Comparison of ENCODE assay signal across 8 cellular contexts in genomic region chr16:57536306-57537193, GRCh38. TPM values are rescaled to one million over a fixed set of nuclear protein-coding genes. Genes with fewer than 3 reads are reported as not detected.
A peak's percentile ranks its signal among the peaks of the same experiment; 100 is the strongest.
DNase-seq lines count a peak whose midpoint lies in the region; ATAC-seq and TF ChIP-seq lines count a peak whose summit lies in the region.

TSS of gene CCDC102A (minus strand) at chr16:57536571. CDS start at chr16:57529177, 7,394 bp downstream.

- in situ Hi-C loops in Caki2 (cut with HindIII; ENCODE audit: low pct_unique_long_range_greater_than_20kb, low sequenced_read_pairs) = no loop called here

- H3K9me3 Mint-ChIP-seq in WTC11 = no peaks in the 10 kb centered on the region
- H3K9me3 Mint-ChIP-seq in mesothelial cell of epicardium = no peaks in the 10 kb centered on the region

- no peaks in the 10 kb centered on the region for H3K36me3 ChIP-seq in effector memory CD4-positive, alpha-beta T cell (ENCODE audit: control insufficient read depth, insufficient read depth, low read length)
- H3K36me3 ChIP-seq in suprapubic skin = no peaks in the 10 kb centered on the region

- CTCF ChIA-PET in WTC11 (lab: Charles Lee) = interaction anchor here (0.7 to 2.5 kb wide), 9 partner anchors 9 to 131 kb away, joined by 3 to 13 read pairs (median 6); partner anchors contain the start of genes DOK4 and POLR2C

- POLR2A ChIA-PET in WTC11 (lab: Charles Lee) = interaction anchor here (0.5 to 2.5 kb wide), 2 partner anchors 9 to 110 kb away, joined by 3 to 11 read pairs; no protein-coding TSS in a partner anchor

- TF ChIP-seq EP300 in suprapubic skin (IDR thresholded peaks at IDR 0.05) = no peak

- DNase-seq in Caki2 (ENCODE audit: low read depth) (peak; percentile 49), WTC11 (ENCODE audit: low spot score) (peak; percentile 62), mesothelial cell of epicardium (ENCODE audit: low spot score in 2 of 2, unreplicated experiment in 2 of 2) (peak in 1 of 2 experiments; percentile 54), suprapubic skin (ENCODE audit: low spot score in 2 of 2) (peak in 1 of 2 donors; percentile 80), HK-2 (ENCODE audit: unreplicated experiment) (no peak)
- peak in 2 of 3 donors; percentile 49 for DNase-seq in effector memory CD4-positive, alpha-beta T cell

- peak within 1 kb of the TSS; percentile 78 for H3K4me3 Mint-ChIP-seq in WTC11
- peak within 1 kb of the TSS; percentile 82 for H3K4me3 Mint-ChIP-seq in mesothelial cell of epicardium

- peaks cover 51% of the 10 kb centered on the region for H3K4me1 ChIP-seq in effector memory CD4-positive, alpha-beta T cell (ENCODE audit: control insufficient read depth, insufficient read depth, low read length, poor library complexity, severe bottlenecking)
- H3K4me1 ChIP-seq in suprapubic skin = peaks cover 67% of the 10 kb centered on the region

- H3K4me1 Mint-ChIP-seq in WTC11 = peaks cover 52% of the 10 kb centered on the region
- H3K4me1 Mint-ChIP-seq in mesothelial cell of epicardium = peaks cover 59% of the 10 kb centered on the region

- H3K27me3 Mint-ChIP-seq in WTC11 (ENCODE audit: low read depth) (peaks cover 31% of the 10 kb centered on the region), mesothelial cell of epicardium (ENCODE audit: low read depth) (no peaks in the 10 kb centered on the region)

- H3K36me3 Mint-ChIP-seq in WTC11 = no peaks in the 10 kb centered on the region
- H3K36me3 Mint-ChIP-seq in mesothelial cell of epicardium = no peaks in the 10 kb centered on the region

- H3K27ac ChIP-seq in effector memory CD4-positive, alpha-beta T cell (ENCODE audit: insufficient read depth, low read length, poor library complexity, severe bottlenecking) = peak within 1 kb of the TSS; percentile 98
- H3K27ac ChIP-seq in suprapubic skin = peak within 1 kb of the TSS; percentile 83

- H3K9me3 ChIP-seq in effector memory CD4-positive, alpha-beta T cell (ENCODE audit: control insufficient read depth, low read length) = no peaks in the 10 kb centered on the region
- no peaks in the 10 kb centered on the region for H3K9me3 ChIP-seq in suprapubic skin

- under 1% methylated on average over 12 of the region's 81 CpGs for WGBS in suprapubic skin

- H3K27ac Mint-ChIP-seq in WTC11 (peak within 1 kb of the TSS; percentile 78; the same call in 1 of the 2 replicates), mesothelial cell of epicardium (peak within 1 kb of the TSS; percentile 92)

- TF ChIP-seq CTCF in WTC11 (IDR thresholded peaks at IDR 0.05) = no peak
- no peak for TF ChIP-seq CTCF in mesothelial cell of epicardium (IDR thresholded peaks at IDR 0.05; ENCODE audit: unreplicated experiment)
- TF ChIP-seq CTCF in suprapubic skin (IDR thresholded peaks at IDR 0.05) = no peak

- peak; percentile 16 for ATAC-seq in GM19467 (IDR thresholded peaks at IDR 0.05; ENCODE audit: unreplicated experiment)
- peak; percentile 11 for ATAC-seq in HG03565 (IDR thresholded peaks at IDR 0.05; ENCODE audit: unreplicated experiment)
- ATAC-seq in WTC11 = peak; percentile 30

- peak within 1 kb of the TSS; percentile 83 for H3K4me3 ChIP-seq in effector memory CD4-positive, alpha-beta T cell (ENCODE audit: insufficient read depth, low read depth, low read length, poor library complexity, severe bottlenecking)
- H3K4me3 ChIP-seq in suprapubic skin = peak within 1 kb of the TSS; percentile 87

- H3K27me3 ChIP-seq in effector memory CD4-positive, alpha-beta T cell (replicated peaks; ENCODE audit: control insufficient read depth, insufficient read depth, low read length, poor library complexity, severe bottlenecking) = no peaks in the 10 kb centered on the region
- H3K27me3 ChIP-seq in suprapubic skin = no peaks in the 10 kb centered on the region

- TF ChIP-seq POLR2A in suprapubic skin (IDR thresholded peaks at IDR 0.05) = no peak

TF ChIP-seq in WTC11, 78 proteins besides CTCF, POLR2A, EP300 and RAD21 (continues in another document):
- TF ChIP-seq RELA (CRISPR knock-in tag; IDR thresholded peaks at IDR 0.05; ENCODE audit: borderline replicate concordance) (peak; percentile 9; the same call in 1 of the 2 replicates), ZNF416 (CRISPR knock-in tag; IDR thresholded peaks at IDR 0.05) (no peak), ZNF281 (CRISPR knock-in tag; IDR thresholded peaks at IDR 0.05) (0 out of 2 replicates have a peak, but pooled peaks have one; percentile 12), ERG (CRISPR knock-in tag; IDR thresholded peaks at IDR 0.05) (no peak), TEAD1 (CRISPR knock-in tag; IDR thresholded peaks at IDR 0.05) (0 out of 2 replicates have a peak, but pooled peaks have one; percentile 26), ZNF512 (CRISPR knock-in tag; IDR thresholded peaks at IDR 0.05; ENCODE audit: borderline replicate concordance) (no peak)
- TF ChIP-seq, protein P1, sequence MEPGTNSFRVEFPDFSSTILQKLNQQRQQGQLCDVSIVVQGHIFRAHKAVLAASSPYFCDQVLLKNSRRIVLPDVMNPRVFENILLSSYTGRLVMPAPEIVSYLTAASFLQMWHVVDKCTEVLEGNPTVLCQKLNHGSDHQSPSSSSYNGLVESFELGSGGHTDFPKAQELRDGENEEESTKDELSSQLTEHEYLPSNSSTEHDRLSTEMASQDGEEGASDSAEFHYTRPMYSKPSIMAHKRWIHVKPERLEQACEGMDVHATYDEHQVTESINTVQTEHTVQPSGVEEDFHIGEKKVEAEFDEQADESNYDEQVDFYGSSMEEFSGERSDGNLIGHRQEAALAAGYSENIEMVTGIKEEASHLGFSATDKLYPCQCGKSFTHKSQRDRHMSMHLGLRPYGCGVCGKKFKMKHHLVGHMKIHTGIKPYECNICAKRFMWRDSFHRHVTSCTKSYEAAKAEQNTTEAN (CRISPR knock-in tag; IDR thresholded peaks at IDR 0.05) = 0 out of 2 replicates have a peak, but pooled peaks have one; percentile 50

RNA-seq across cellular contexts. Expression of gene CCDC102A, which starts in this region (rescaled TPM):
- 22.2 and 23.1 TPM in 2 replicates for total RNA-seq in Caki2 (2014; rRNA removed; shearing (Covaris generic); ENCODE audit: low replicate concordance)
- 5.2 to 7.1 TPM (median 6.8 TPM) in 3 replicates for total RNA-seq in WTC11 (2021)
- total RNA-seq in mesothelial cell of epicardium = 30.6 to 31.9 TPM (median 31.3 TPM) in 3 replicates
- 10 to 100 TPM in 1 of 4 donors, 1 to 10 TPM in 3; 7.1 to 11.5 (median 8.5) TPM for total RNA-seq in suprapubic skin
